ENCODE assay signal across 1 cellular context in genomic region chr3:58628823-58629562, GRCh38.
TF ChIP-seq lines count a peak whose summit lies in the region.

No MANE protein-coding gene starts in this region.

TF ChIP-seq in GM23338, 12 proteins besides CTCF, POLR2A, EP300 and RAD21 (continued from another document):
- TF ChIP-seq ZNF462 (CRISPR knock-in tag; IDR thresholded peaks at IDR 0.05) (no peak), REST (IDR thresholded peaks at IDR 0.05; ENCODE audit: unreplicated experiment) (no peak), CREB1 (CRISPR knock-in tag; IDR thresholded peaks at IDR 0.05; ENCODE audit: low read depth) (no peak), ZNF331 (CRISPR knock-in tag; IDR thresholded peaks at IDR 0.05; ENCODE audit: low read depth) (no peak), ZNF114 (CRISPR knock-in tag; IDR thresholded peaks at IDR 0.05) (no peak), ETS1 (IDR thresholded peaks at IDR 0.05) (no peak), POLR2AphosphoS5 (IDR thresholded peaks at IDR 0.05; ENCODE audit: low read depth) (no peak), STAT1 (IDR thresholded peaks at IDR 0.05; ENCODE audit: unreplicated experiment) (no peak), EZH2phosphoT487 (IDR thresholded peaks at IDR 0.05; ENCODE audit: unreplicated experiment) (no peak), EZH2 (IDR thresholded peaks at IDR 0.05; ENCODE audit: low read depth, unreplicated experiment) (no peak)
TF ChIP-seq in GM23338: peak in this region for 0.
